10 cellular contexts compared by ENCODE assay signal in genomic region chrX:25021132-25021498, GRCh38. TPM values are rescaled to one million over a fixed set of nuclear protein-coding genes. Genes with fewer than 3 reads are reported as not detected.
DNase-seq lines count a peak whose midpoint lies in the region; ATAC-seq lines count a peak whose summit lies in the region.
"Had no signal": no experiment of that assay in that cellular context is flagged by ENCODE, and none has a peak within 500 bp of the region (broad histone marks: within the 10 kb centered on the region; RNA-seq: fewer than 3 reads in every experiment).

No MANE protein-coding gene starts in this region.

- DNase-seq in DMS53 (lab: John Stamatoyannopoulos, UW), result peak; percentile 56
- no peak for DNase-seq in DMS53 treated with DMSO at 0.1 percent for 48 hours (lab: John Stamatoyannopoulos, UW; ENCODE audit: unreplicated experiment)
- DNase-seq in substantia nigra (lab: John Stamatoyannopoulos, UW), result no peak
- DNase-seq in NCI-H2107 treated with DMSO at 0.1 percent for 48 hours (lab: John Stamatoyannopoulos, UW; ENCODE audit: unreplicated experiment), result no peak
- no peak for DNase-seq in stimulated activated CD4-positive, alpha-beta T cell treated with anti-CD3 and anti-CD28 coated beads, Interleukin-1b, Interleukin-23, amount 100 ng/mL, for 48 hours

- H3K27me3 ChIP-seq in neuron (ENCODE audit: insufficient read depth, low read length), result peaks cover 81% of the 10 kb centered on the region

- no peaks in the 10 kb centered on the region for H3K9me3 Mint-ChIP-seq in activated T-helper 17 cell treated with anti-CD3 and anti-CD28 coated beads, Interleukin-2, amount 50 U/mL, for 72 hours

- peaks cover 8% of the 10 kb centered on the region for H3K4me1 Mint-ChIP-seq in activated T-helper 17 cell treated with anti-CD3 and anti-CD28 coated beads, Interleukin-2, amount 50 U/mL, for 72 hours

- no peaks in the 10 kb centered on the region for H3K4me1 ChIP-seq in neuron (ENCODE audit: insufficient read depth, low read length)

- peak; percentile 14 for ATAC-seq in HG03175 (IDR thresholded peaks at IDR 0.05; ENCODE audit: unreplicated experiment)
- peak; percentile 19 for ATAC-seq in activated T-helper 17 cell treated with anti-CD3 and anti-CD28 coated beads, Interleukin-2, amount 50 U/mL, for 72 hours (replicated peaks)

- peaks cover 44% of the 10 kb centered on the region for H3K27me3 Mint-ChIP-seq in activated T-helper 17 cell treated with anti-CD3 and anti-CD28 coated beads, Interleukin-2, amount 50 U/mL, for 72 hours

- H3K27ac ChIP-seq in substantia nigra (ENCODE audit: low read depth, low read length, poor library complexity, severe bottlenecking), result no peak overlapping the region
- H3K27ac ChIP-seq: coronary artery, neutrophil had no signal

- H3K36me3 ChIP-seq in neuron (ENCODE audit: insufficient read depth, low read length), result no peaks in the 10 kb centered on the region
- H3K36me3 ChIP-seq: neutrophil had no signal

- peak overlapping the region; percentile 45 for H3K4me3 Mint-ChIP-seq in activated T-helper 17 cell treated with anti-CD3 and anti-CD28 coated beads, Interleukin-2, amount 50 U/mL, for 72 hours

- peak overlapping the region; percentile 10 for H3K4me3 ChIP-seq in neuron (ENCODE audit: low read length)
- H3K4me3 ChIP-seq: coronary artery had no signal

- no peak overlapping the region for H2AFZ ChIP-seq in neuron (ENCODE audit: low read depth, low read length)

- H3K9me3 ChIP-seq in neuron (ENCODE audit: low read length), result no peaks in the 10 kb centered on the region
- H3K9me3 ChIP-seq: neutrophil had no signal

- no peak overlapping the region for H3K27ac Mint-ChIP-seq in activated T-helper 17 cell treated with anti-CD3 and anti-CD28 coated beads, Interleukin-2, amount 50 U/mL, for 72 hours

- no peaks in the 10 kb centered on the region for H3K36me3 Mint-ChIP-seq in activated T-helper 17 cell treated with anti-CD3 and anti-CD28 coated beads, Interleukin-2, amount 50 U/mL, for 72 hours (ENCODE audit: low read depth)

RNA-seq across cellular contexts. Expression of gene ARX, which starts 5.3 kb away (rescaled TPM):
- total RNA-seq in activated T-helper 17 cell treated with anti-CD3 and anti-CD28 coated beads, Interleukin-2, amount 50 U/mL, for 72 hours, result not detected
